In genomic region chr19:49849433-49850220, GRCh38 we compare ENCODE assay signal across 8 cellular contexts. TPM values are rescaled to one million over a fixed set of nuclear protein-coding genes. Genes with fewer than 3 reads are reported as not detected.
DNase-seq lines count a peak whose midpoint lies in the region; ATAC-seq, FAIRE-seq and TF ChIP-seq lines count a peak whose summit lies in the region.

No MANE protein-coding gene starts in this region.

- H3K27ac ChIP-seq in HepG2 (ENCODE audit: extremely low read length, insufficient read depth, low read length) (peak overlapping the region; percentile 100), tibial nerve (peak overlapping the region in 3 of 4 donors; percentile 99 to 100 (median 99))

- H3K36me3 ChIP-seq in HepG2 (replicated peaks in 1 of 2; ENCODE audit: control insufficient read depth in 1 of 2, insufficient read depth in 2 of 2, low read length in 2 of 2) (peaks cover 6 to 8% of the 10 kb centered on the region in 2 experiments; a peak in 2 of 5 replicates), tibial nerve (peaks cover 0 to 6% (median 0%) of the 10 kb centered on the region in 3 donors)

- peaks cover 11% of the 10 kb centered on the region for H3K36me3 Mint-ChIP-seq in activated naive CD4-positive, alpha-beta T cell treated with anti-CD3 and anti-CD28 coated beads, Interleukin-2, amount 10 ng/mL, durations not matched to agents 7 days and 5 days
- peaks cover 7% of the 10 kb centered on the region for H3K36me3 Mint-ChIP-seq in activated naive CD8-positive, alpha-beta T cell treated with anti-CD3 and anti-CD28 coated beads, Interleukin-2, amount 50 U/mL, for 24 hours (ENCODE audit: low read depth)

- peaks cover 3% of the 10 kb centered on the region for H3K9me3 Mint-ChIP-seq in activated naive CD4-positive, alpha-beta T cell treated with anti-CD3 and anti-CD28 coated beads, Interleukin-2, amount 10 ng/mL, durations not matched to agents 7 days and 5 days
- H3K9me3 Mint-ChIP-seq in activated naive CD8-positive, alpha-beta T cell treated with anti-CD3 and anti-CD28 coated beads, Interleukin-2, amount 50 U/mL, for 24 hours = peaks cover 9% of the 10 kb centered on the region

- H3K27ac Mint-ChIP-seq in activated naive CD4-positive, alpha-beta T cell treated with anti-CD3 and anti-CD28 coated beads, Interleukin-2, amount 10 ng/mL, durations not matched to agents 7 days and 5 days = peak overlapping the region; percentile 77
- H3K27ac Mint-ChIP-seq in activated naive CD8-positive, alpha-beta T cell treated with anti-CD3 and anti-CD28 coated beads, Interleukin-2, amount 50 U/mL, for 24 hours = peak overlapping the region; percentile 72

- peaks cover 23% of the 10 kb centered on the region for H4K20me1 ChIP-seq in HepG2 (ENCODE audit: insufficient read depth, low read length)

- H3K79me2 ChIP-seq in HepG2 (ENCODE audit: insufficient read depth, low read length) = peaks cover 24% of the 10 kb centered on the region

- peak overlapping the region; percentile 73 for H3K4me2 ChIP-seq in HepG2 (ENCODE audit: low read depth, low read length)

- BruUV-seq in HepG2 (replicated peaks; lab: Mats Ljungman, UMichigan) = no TSS peak

- H3K4me3 Mint-ChIP-seq in activated naive CD4-positive, alpha-beta T cell treated with anti-CD3 and anti-CD28 coated beads, Interleukin-2, amount 10 ng/mL, durations not matched to agents 7 days and 5 days = peak overlapping the region; percentile 90
- H3K4me3 Mint-ChIP-seq in activated naive CD8-positive, alpha-beta T cell treated with anti-CD3 and anti-CD28 coated beads, Interleukin-2, amount 50 U/mL, for 24 hours = peak overlapping the region; percentile 84

- peaks cover 22% of the 10 kb centered on the region for H3K27me3 Mint-ChIP-seq in activated naive CD4-positive, alpha-beta T cell treated with anti-CD3 and anti-CD28 coated beads, Interleukin-2, amount 10 ng/mL, durations not matched to agents 7 days and 5 days
- no peaks in the 10 kb centered on the region for H3K27me3 Mint-ChIP-seq in activated naive CD8-positive, alpha-beta T cell treated with anti-CD3 and anti-CD28 coated beads, Interleukin-2, amount 50 U/mL, for 24 hours

- H3K4me1 Mint-ChIP-seq in activated naive CD4-positive, alpha-beta T cell treated with anti-CD3 and anti-CD28 coated beads, Interleukin-2, amount 10 ng/mL, durations not matched to agents 7 days and 5 days = peaks cover 40% of the 10 kb centered on the region
- H3K4me1 Mint-ChIP-seq in activated naive CD8-positive, alpha-beta T cell treated with anti-CD3 and anti-CD28 coated beads, Interleukin-2, amount 50 U/mL, for 24 hours = peaks cover 49% of the 10 kb centered on the region

- H3K4me3 ChIP-seq in HepG2 (replicated peaks in 1 of 3; ENCODE audit: insufficient read depth in 1 of 3, low read depth in 2 of 3, low read length in 3 of 3) (peak overlapping the region; percentile 89 to 93 (median 90)), tibial nerve (peak overlapping the region in 3 of 4 donors; percentile 91 to 97 (median 95))

- peak overlapping the region; percentile 96 for H3K9ac ChIP-seq in HepG2 (ENCODE audit: insufficient read depth, low read depth, low read length)

- CTCF ChIA-PET in activated naive CD4-positive, alpha-beta T cell treated with anti-CD3 and anti-CD28 coated beads, Interleukin-2, amount 10 ng/mL, durations not matched to agents 7 days and 5 days (lab: Charles Lee) = interaction anchor here (0.9 to 1.4 kb wide), 3 partner anchors 14 to 132 kb away, joined by 3 read pairs; no protein-coding TSS in a partner anchor
- CTCF ChIA-PET in HepG2 (lab: Yijun Ruan, JAX; ENCODE audit: low intra/inter-chr PET ratio, low total read pairs) = no interaction called here

- TF ChIP-seq POLR2A in HepG2 (IDR thresholded peaks at IDR 0.05; ENCODE audit: insufficient read depth in 1 of 2, low read depth in 2 of 2, low read length in 2 of 2) (no peak), tibial nerve (IDR thresholded peaks at IDR 0.05) (no peak)

- 85% methylated on average over 14 of the region's 15 CpGs for WGBS in HepG2 (ENCODE audit: low lambda C conversion rate)
- WGBS in tibial nerve, 2 donors = 89 to 92% methylated on average over 15 of the region's 15 CpGs

- no peak for ATAC-seq in activated naive CD8-positive, alpha-beta T cell treated with anti-CD3 and anti-CD28 coated beads, Interleukin-2, amount 50 U/mL, for 24 hours
- ATAC-seq in HepG2 (no peak), GM18909 (IDR thresholded peaks at IDR 0.05; ENCODE audit: poor library complexity, unreplicated experiment) (no peak)

- H3K27me3 ChIP-seq in HepG2 (ENCODE audit: control insufficient read depth in 1 of 2, insufficient read depth in 2 of 2, low read length in 2 of 2) (no peaks in the 10 kb centered on the region; a peak in 1 of 5 replicates), tibial nerve (no peaks in the 10 kb centered on the region)

- TF ChIP-seq RAD21 in HepG2 (CRISPR knock-in tag; IDR thresholded peaks at IDR 0.05) = no peak

- DNase-seq in activated naive CD4-positive, alpha-beta T cell treated with anti-CD3 and anti-CD28 coated beads, Interleukin-2, amount 10 ng/mL, durations not matched to agents 7 days and 5 days = no peak
- no peak for DNase-seq in activated naive CD4-positive, alpha-beta T cell treated with Interleukin-2 at 50 U/mL for 16 hours
- DNase-seq in activated naive CD8-positive, alpha-beta T cell treated with anti-CD3 and anti-CD28 coated beads, Interleukin-2, amount 50 U/mL, for 24 hours = no peak
- DNase-seq in HepG2 (ENCODE audit: low spot score) = no peak
- no peak for DNase-seq in tibial nerve (ENCODE audit: low spot score in 2 of 2)
- DNase-seq in NCI-H2107 (lab: John Stamatoyannopoulos, UW) = no peak
- DNase-seq in activated CD4-positive, CD25-positive, alpha-beta regulatory T cell treated with anti-CD3 and anti-CD28 coated beads, Interleukin-2, amount 50 U/mL, for 72 hours = no peak

- POLR2A ChIA-PET in HepG2 (lab: Yijun Ruan, JAX) = interaction anchor here (0.9 to 3.1 kb wide), 8 partner anchors 13 to 84 kb away, joined by 3 to 29 read pairs (median 12); partner anchors contain the start of genes AKT1S1, AP2A1, ATF5 and NUP62

- in situ Hi-C loops in HepG2 (cut with HindIII; ENCODE audit: extremely low pct_ligation_motif_present, low pct_unique_long_range_greater_than_20kb) = no loop called here

- no peak for FAIRE-seq in HepG2 (lab: Jason Lieb, UNC)

- TF ChIP-seq EP300 in HepG2 (IDR thresholded peaks at IDR 0.05; ENCODE audit: low read depth in 2 of 2, low read length in 2 of 2) (no peak), HepG2 (CRISPR knock-in tag; IDR thresholded peaks at IDR 0.05; ENCODE audit: borderline replicate concordance) (no peak), tibial nerve (IDR thresholded peaks at IDR 0.05) (no peak)

- H2AFZ ChIP-seq in HepG2 (ENCODE audit: low read length) = no peak overlapping the region

- H3K4me1 ChIP-seq in HepG2 (ENCODE audit: insufficient read depth, low read length) (peaks cover 32% of the 10 kb centered on the region), tibial nerve (peaks cover 0 to 36% (median 24%) of the 10 kb centered on the region in 4 donors)

- TF ChIP-seq CTCF in HepG2 (CRISPR knock-in tag; IDR thresholded peaks at IDR 0.05) (no peak), tibial nerve (IDR thresholded peaks at IDR 0.05) (no peak)

- H3K9me3 ChIP-seq in HepG2 (ENCODE audit: low read length) (no peaks in the 10 kb centered on the region), tibial nerve (peaks cover 0 to 5% (median 1%) of the 10 kb centered on the region in 4 donors)

- intact Hi-C loops in HepG2 (cut with micrococcal nuclease; ENCODE audit: unreplicated experiment) = no loop called here

RNA-seq across cellular contexts. Expression of gene PTOV1, which starts 1.3 kb away (rescaled TPM):
- total RNA-seq in HepG2 (2016; rRNA removed; fragmentation: Illumina TruSeq; extraction: Trizol) (59.4 and 68.5 TPM in 2 replicates), tibial nerve (100 to 1,000 TPM in 2 of 4 donors, 10 to 100 TPM in 2; 75.6 to 113 (median 91.9) TPM)
- total RNA-seq in HepG2 (2016; cell fraction: cytosol; rRNA removed; fragmentation: Illumina TruSeq; extraction: Trizol; ENCODE audit: low read depth) = 30.7 and 36.0 TPM in 2 replicates
- 67.3 and 74.4 TPM in 2 replicates for total RNA-seq in HepG2 (2016; cell fraction: insoluble cytoplasmic fraction; rRNA removed; fragmentation: Illumina TruSeq; extraction: Trizol)
- 45.7 and 54.4 TPM in 2 replicates for total RNA-seq in HepG2 (2016; cell fraction: membrane; rRNA removed; fragmentation: Illumina TruSeq; extraction: Trizol)
- 68.2 and 84.3 TPM in 2 replicates for total RNA-seq in HepG2 (2016; cell fraction: nucleus; rRNA removed; fragmentation: Illumina TruSeq; extraction: Trizol)
- 63.5 and 77.7 TPM in 2 replicates for polyA plus RNA-seq in HepG2 (2011; rRNA removed)
- polyA plus RNA-seq in HepG2 (2011; cell fraction: cytosol; rRNA removed) = 27.3 and 44.2 TPM in 2 replicates
- 387 and 441 TPM in 2 replicates for polyA plus RNA-seq in HepG2 (2011; cell fraction: nucleus; rRNA removed)
- polyA plus RNA-seq in HepG2 (2012) = 72.7 and 99.0 TPM in 2 replicates
- polyA plus RNA-seq in HepG2 (2016; cell fraction: cytosol; fragmentation: Illumina TruSeq; extraction: Trizol; ENCODE audit: low read depth) = 24.0 and 27.8 TPM in 2 replicates
- polyA plus RNA-seq in HepG2 (2016; cell fraction: insoluble cytoplasmic fraction; fragmentation: Illumina TruSeq; extraction: Trizol; ENCODE audit: low read depth) = 78.0 and 94.4 TPM in 2 replicates
- polyA plus RNA-seq in HepG2 (2016; cell fraction: membrane; fragmentation: Illumina TruSeq; extraction: Trizol; ENCODE audit: low read depth) = 34.7 and 37.3 TPM in 2 replicates
- 178 and 181 TPM in 2 replicates for polyA plus RNA-seq in HepG2 (2016; cell fraction: nucleus; fragmentation: Illumina TruSeq; extraction: Trizol; ENCODE audit: insufficient read depth, low read depth)
- 73.5 and 109 TPM in 2 replicates for polyA minus RNA-seq in HepG2 (2011; rRNA and poly(A)+ RNA removed; ENCODE audit: low replicate concordance)
- polyA minus RNA-seq in HepG2 (2011; cell fraction: cytosol; rRNA and poly(A)+ RNA removed) = 42.8 and 45.1 TPM in 2 replicates
- 69.0 and 75.8 TPM in 2 replicates for polyA minus RNA-seq in HepG2 (2011; cell fraction: nucleus; rRNA and poly(A)+ RNA removed)

RNA-seq across cellular contexts. Expression of gene PNKP, which starts 17.7 kb away (rescaled TPM):
- total RNA-seq in HepG2 (2016; rRNA removed; fragmentation: Illumina TruSeq; extraction: Trizol) (12.5 and 27.1 TPM in 2 replicates), tibial nerve (100 to 1,000 TPM in 1 of 4 donors, 10 to 100 TPM in 3; 52.7 to 158 (median 79.5) TPM)
- 15.1 and 16.6 TPM in 2 replicates for total RNA-seq in HepG2 (2016; cell fraction: cytosol; rRNA removed; fragmentation: Illumina TruSeq; extraction: Trizol; ENCODE audit: low read depth)
- total RNA-seq in HepG2 (2016; cell fraction: insoluble cytoplasmic fraction; rRNA removed; fragmentation: Illumina TruSeq; extraction: Trizol) = 14.0 and 23.3 TPM in 2 replicates
- 10.4 and 12.6 TPM in 2 replicates for total RNA-seq in HepG2 (2016; cell fraction: membrane; rRNA removed; fragmentation: Illumina TruSeq; extraction: Trizol)
- 22.5 and 24.4 TPM in 2 replicates for total RNA-seq in HepG2 (2016; cell fraction: nucleus; rRNA removed; fragmentation: Illumina TruSeq; extraction: Trizol)
- polyA plus RNA-seq in HepG2 (2011; rRNA removed) = 12.7 and 17.0 TPM in 2 replicates
- polyA plus RNA-seq in HepG2 (2011; cell fraction: cytosol; rRNA removed) = 6.9 and 10.2 TPM in 2 replicates
- polyA plus RNA-seq in HepG2 (2011; cell fraction: nucleus; rRNA removed) = 96.1 and 104 TPM in 2 replicates
- 14.4 and 18.2 TPM in 2 replicates for polyA plus RNA-seq in HepG2 (2012)
- polyA plus RNA-seq in HepG2 (2016; cell fraction: cytosol; fragmentation: Illumina TruSeq; extraction: Trizol; ENCODE audit: low read depth) = 6.4 and 8.2 TPM in 2 replicates
- polyA plus RNA-seq in HepG2 (2016; cell fraction: insoluble cytoplasmic fraction; fragmentation: Illumina TruSeq; extraction: Trizol; ENCODE audit: low read depth) = 11.5 and 13.4 TPM in 2 replicates
- polyA plus RNA-seq in HepG2 (2016; cell fraction: membrane; fragmentation: Illumina TruSeq; extraction: Trizol; ENCODE audit: low read depth) = 11.3 and 40.2 TPM in 2 replicates
- 87.3 and 98.8 TPM in 2 replicates for polyA plus RNA-seq in HepG2 (2016; cell fraction: nucleus; fragmentation: Illumina TruSeq; extraction: Trizol; ENCODE audit: insufficient read depth, low read depth)
- 16.1 and 37.1 TPM in 2 replicates for polyA minus RNA-seq in HepG2 (2011; rRNA and poly(A)+ RNA removed; ENCODE audit: low replicate concordance)
- 9.8 and 10.1 TPM in 2 replicates for polyA minus RNA-seq in HepG2 (2011; cell fraction: cytosol; rRNA and poly(A)+ RNA removed)
- 30.5 and 40.2 TPM in 2 replicates for polyA minus RNA-seq in HepG2 (2011; cell fraction: nucleus; rRNA and poly(A)+ RNA removed)

RNA-seq across cellular contexts. Expression of gene AKT1S1, which starts 27.5 kb away (rescaled TPM):
- total RNA-seq in HepG2 (2016; rRNA removed; fragmentation: Illumina TruSeq; extraction: Trizol) (10.9 and 13.5 TPM in 2 replicates), tibial nerve (10 to 100 TPM; 20.6 to 27.4 (median 25.4) TPM)
- total RNA-seq in HepG2 (2016; cell fraction: cytosol; rRNA removed; fragmentation: Illumina TruSeq; extraction: Trizol; ENCODE audit: low read depth) = 6.3 and 7.3 TPM in 2 replicates
- total RNA-seq in HepG2 (2016; cell fraction: insoluble cytoplasmic fraction; rRNA removed; fragmentation: Illumina TruSeq; extraction: Trizol) = 10.3 and 14.9 TPM in 2 replicates
- 14.8 and 16.5 TPM in 2 replicates for total RNA-seq in HepG2 (2016; cell fraction: membrane; rRNA removed; fragmentation: Illumina TruSeq; extraction: Trizol)
- 12.4 and 13.6 TPM in 2 replicates for total RNA-seq in HepG2 (2016; cell fraction: nucleus; rRNA removed; fragmentation: Illumina TruSeq; extraction: Trizol)
- polyA plus RNA-seq in HepG2 (2011; rRNA removed) = 27.8 and 30.0 TPM in 2 replicates
- polyA plus RNA-seq in HepG2 (2011; cell fraction: cytosol; rRNA removed) = 29.0 and 32.7 TPM in 2 replicates
- 56.2 and 76.4 TPM in 2 replicates for polyA plus RNA-seq in HepG2 (2011; cell fraction: nucleus; rRNA removed)
- 19.5 and 19.7 TPM in 2 replicates for polyA plus RNA-seq in HepG2 (2012)
- polyA plus RNA-seq in HepG2 (2016; cell fraction: cytosol; fragmentation: Illumina TruSeq; extraction: Trizol; ENCODE audit: low read depth) = 22.7 and 24.3 TPM in 2 replicates
- polyA plus RNA-seq in HepG2 (2016; cell fraction: insoluble cytoplasmic fraction; fragmentation: Illumina TruSeq; extraction: Trizol; ENCODE audit: low read depth) = 43.5 and 52.7 TPM in 2 replicates
- polyA plus RNA-seq in HepG2 (2016; cell fraction: membrane; fragmentation: Illumina TruSeq; extraction: Trizol; ENCODE audit: low read depth) = 46.7 and 51.1 TPM in 2 replicates
- 55.9 and 59.4 TPM in 2 replicates for polyA plus RNA-seq in HepG2 (2016; cell fraction: nucleus; fragmentation: Illumina TruSeq; extraction: Trizol; ENCODE audit: insufficient read depth, low read depth)
- 25.3 and 37.7 TPM in 2 replicates for polyA minus RNA-seq in HepG2 (2011; rRNA and poly(A)+ RNA removed; ENCODE audit: low replicate concordance)
- polyA minus RNA-seq in HepG2 (2011; cell fraction: cytosol; rRNA and poly(A)+ RNA removed) = 13.0 and 14.0 TPM in 2 replicates
- 21.9 and 22.5 TPM in 2 replicates for polyA minus RNA-seq in HepG2 (2011; cell fraction: nucleus; rRNA and poly(A)+ RNA removed)

RNA-seq across cellular contexts. Expression of gene TBC1D17, which starts 27.9 kb away (rescaled TPM):
- 3.6 and 9.7 TPM in 2 replicates for total RNA-seq in HepG2 (2016; rRNA removed; fragmentation: Illumina TruSeq; extraction: Trizol)
- total RNA-seq in HepG2 (2016; cell fraction: cytosol; rRNA removed; fragmentation: Illumina TruSeq; extraction: Trizol; ENCODE audit: low read depth) = 3.6 and 4.6 TPM in 2 replicates
- 4.5 and 10.0 TPM in 2 replicates for total RNA-seq in HepG2 (2016; cell fraction: insoluble cytoplasmic fraction; rRNA removed; fragmentation: Illumina TruSeq; extraction: Trizol)
- total RNA-seq in HepG2 (2016; cell fraction: membrane; rRNA removed; fragmentation: Illumina TruSeq; extraction: Trizol) = 7.6 and 8.5 TPM in 2 replicates
- 8.6 and 13.7 TPM in 2 replicates for total RNA-seq in HepG2 (2016; cell fraction: nucleus; rRNA removed; fragmentation: Illumina TruSeq; extraction: Trizol)
- 16.9 and 21.6 TPM in 2 replicates for polyA plus RNA-seq in HepG2 (2011; rRNA removed)
- 7.9 and 12.0 TPM in 2 replicates for polyA plus RNA-seq in HepG2 (2011; cell fraction: cytosol; rRNA removed)
- 83.8 and 108 TPM in 2 replicates for polyA plus RNA-seq in HepG2 (2011; cell fraction: nucleus; rRNA removed)
- 19.0 and 23.3 TPM in 2 replicates for polyA plus RNA-seq in HepG2 (2012)
- polyA plus RNA-seq in HepG2 (2016; cell fraction: cytosol; fragmentation: Illumina TruSeq; extraction: Trizol; ENCODE audit: low read depth) = 4.7 and 5.1 TPM in 2 replicates
- polyA plus RNA-seq in HepG2 (2016; cell fraction: insoluble cytoplasmic fraction; fragmentation: Illumina TruSeq; extraction: Trizol; ENCODE audit: low read depth) = 10.7 and 15.1 TPM in 2 replicates
- polyA plus RNA-seq in HepG2 (2016; cell fraction: membrane; fragmentation: Illumina TruSeq; extraction: Trizol; ENCODE audit: low read depth) = 9.3 and 10.8 TPM in 2 replicates
- 45.7 and 46.6 TPM in 2 replicates for polyA plus RNA-seq in HepG2 (2016; cell fraction: nucleus; fragmentation: Illumina TruSeq; extraction: Trizol; ENCODE audit: insufficient read depth, low read depth)
- 14.8 and 17.4 TPM in 2 replicates for polyA minus RNA-seq in HepG2 (2011; rRNA and poly(A)+ RNA removed; ENCODE audit: low replicate concordance)
- 9.8 and 11.2 TPM in 2 replicates for polyA minus RNA-seq in HepG2 (2011; cell fraction: cytosol; rRNA and poly(A)+ RNA removed)
- 16.0 and 24.2 TPM in 2 replicates for polyA minus RNA-seq in HepG2 (2011; cell fraction: nucleus; rRNA and poly(A)+ RNA removed)
- 10 to 100 TPM; 47.7 to 56.5 (median 49.0) TPM for total RNA-seq in tibial nerve

RNA-seq across cellular contexts. Expression of gene MED25, which starts 31.5 kb away (rescaled TPM):
- 11.1 and 11.3 TPM in 2 replicates for total RNA-seq in HepG2 (2016; rRNA removed; fragmentation: Illumina TruSeq; extraction: Trizol)
- 3.0 and 3.1 TPM in 2 replicates for total RNA-seq in HepG2 (2016; cell fraction: cytosol; rRNA removed; fragmentation: Illumina TruSeq; extraction: Trizol; ENCODE audit: low read depth)
- total RNA-seq in HepG2 (2016; cell fraction: insoluble cytoplasmic fraction; rRNA removed; fragmentation: Illumina TruSeq; extraction: Trizol) = 10.4 and 11.0 TPM in 2 replicates
- total RNA-seq in HepG2 (2016; cell fraction: membrane; rRNA removed; fragmentation: Illumina TruSeq; extraction: Trizol) = 6.7 and 8.6 TPM in 2 replicates
- 18.0 and 18.4 TPM in 2 replicates for total RNA-seq in HepG2 (2016; cell fraction: nucleus; rRNA removed; fragmentation: Illumina TruSeq; extraction: Trizol)
- polyA plus RNA-seq in HepG2 (2011; rRNA removed) = 13.3 and 15.1 TPM in 2 replicates
- 5.3 and 5.7 TPM in 2 replicates for polyA plus RNA-seq in HepG2 (2011; cell fraction: cytosol; rRNA removed)
- 48.1 and 61.9 TPM in 2 replicates for polyA plus RNA-seq in HepG2 (2011; cell fraction: nucleus; rRNA removed)
- 17.3 and 20.9 TPM in 2 replicates for polyA plus RNA-seq in HepG2 (2012)
- 5.1 and 5.2 TPM in 2 replicates for polyA plus RNA-seq in HepG2 (2016; cell fraction: cytosol; fragmentation: Illumina TruSeq; extraction: Trizol; ENCODE audit: low read depth)
- 16.3 and 22.3 TPM in 2 replicates for polyA plus RNA-seq in HepG2 (2016; cell fraction: insoluble cytoplasmic fraction; fragmentation: Illumina TruSeq; extraction: Trizol; ENCODE audit: low read depth)
- 7.9 and 9.9 TPM in 2 replicates for polyA plus RNA-seq in HepG2 (2016; cell fraction: membrane; fragmentation: Illumina TruSeq; extraction: Trizol; ENCODE audit: low read depth)
- 46.3 and 50.3 TPM in 2 replicates for polyA plus RNA-seq in HepG2 (2016; cell fraction: nucleus; fragmentation: Illumina TruSeq; extraction: Trizol; ENCODE audit: insufficient read depth, low read depth)
- 31.2 and 56.4 TPM in 2 replicates for polyA minus RNA-seq in HepG2 (2011; rRNA and poly(A)+ RNA removed; ENCODE audit: low replicate concordance)
- 9.1 and 11.4 TPM in 2 replicates for polyA minus RNA-seq in HepG2 (2011; cell fraction: cytosol; rRNA and poly(A)+ RNA removed)
- polyA minus RNA-seq in HepG2 (2011; cell fraction: nucleus; rRNA and poly(A)+ RNA removed) = 21.9 and 22.9 TPM in 2 replicates
- 10 to 100 TPM; 26.2 to 54.0 (median 29.4) TPM for total RNA-seq in tibial nerve
